8 cellular contexts compared by ENCODE assay signal in the genomic region with DNA sequence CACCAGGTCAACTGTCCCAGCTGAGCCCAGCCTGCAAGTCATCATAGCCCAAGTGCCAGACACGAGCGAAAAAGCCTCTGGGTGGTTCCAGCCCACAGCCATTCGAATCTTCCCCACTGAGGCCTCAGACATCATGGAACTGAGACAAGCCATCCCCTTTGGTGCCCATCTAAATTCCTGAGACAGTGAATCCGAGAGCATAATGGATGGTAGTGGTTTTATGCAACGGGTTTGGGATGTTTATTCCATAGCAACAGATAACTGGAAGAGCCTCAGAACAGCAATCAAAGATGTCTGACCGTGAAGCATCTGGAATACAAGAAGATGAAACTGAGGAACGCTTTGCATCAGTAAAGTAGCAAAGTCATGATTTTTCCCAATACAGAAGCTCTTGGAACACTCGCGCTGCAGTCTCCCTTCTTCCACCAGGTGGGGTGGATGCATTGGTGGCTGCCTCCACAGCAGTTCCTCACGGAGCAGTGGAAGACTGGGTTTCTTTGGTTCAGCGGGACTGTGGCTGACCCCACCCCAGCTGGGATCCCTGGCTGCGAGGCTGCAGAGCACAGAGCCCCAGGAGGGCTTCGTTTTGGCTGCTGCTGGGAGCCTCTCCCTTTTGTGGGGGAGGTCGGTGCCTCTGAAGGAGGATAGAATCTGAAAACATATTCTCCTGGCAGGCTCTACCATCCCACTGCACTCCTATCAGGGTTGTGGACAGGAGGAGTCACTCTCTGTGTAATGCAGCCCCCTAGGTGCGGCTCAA. TPM values are rescaled to one million over a fixed set of nuclear protein-coding genes. Genes with fewer than 3 reads are reported as not detected.
DNase-seq lines count a peak whose midpoint lies in the region; ATAC-seq and TF ChIP-seq lines count a peak whose summit lies in the region.

No MANE protein-coding gene starts in this region.

- TF ChIP-seq EP300 in neural cell (conservative IDR thresholded peaks at IDR 0.05; ENCODE audit: poor library complexity, severe bottlenecking): no peak

- 30 to 39% methylated on average over 12 to 13 of the region's 15 CpGs for WGBS in thyroid gland, 2 donors

- no peak overlapping the region for H3K9ac ChIP-seq in neural cell (ENCODE audit: low read length)

- TF ChIP-seq POLR2A in thyroid gland (IDR thresholded peaks at IDR 0.05): no peak

- no peaks in the 10 kb centered on the region for H3K27me3 ChIP-seq in neural cell (ENCODE audit: insufficient read depth, low read depth, low read length)
- no peaks in the 10 kb centered on the region for H3K27me3 ChIP-seq in thyroid gland

- TF ChIP-seq CTCF in neural cell (IDR thresholded peaks at IDR 0.05; ENCODE audit: poor library complexity, severe bottlenecking) (peak; percentile 63), thyroid gland (IDR thresholded peaks at IDR 0.05) (peak; percentile 53 to 85 (median 75))

- no peaks in the 10 kb centered on the region for H3F3A ChIP-seq in neural cell (ENCODE audit: insufficient read depth, low read length, poor library complexity, severe bottlenecking)

- H3K4me3 ChIP-seq in neural cell (ENCODE audit: low read length): no peak overlapping the region
- peak overlapping the region in 1 of 3 donors; percentile 6 for H3K4me3 ChIP-seq in thyroid gland (replicated peaks in 1 of 3)

- no peak overlapping the region for H3K4me2 ChIP-seq in neural cell (ENCODE audit: low read length)

- no peaks in the 10 kb centered on the region for H3K9me2 ChIP-seq in neural cell (ENCODE audit: insufficient read depth, low read length)

- H3K79me2 ChIP-seq in neural cell (replicated peaks; ENCODE audit: insufficient read depth, low read length): no peaks in the 10 kb centered on the region

- peak; percentile 64 for TF ChIP-seq RAD21 in neural cell (conservative IDR thresholded peaks at IDR 0.05)

- no peak overlapping the region for H3K27ac ChIP-seq in neural cell (ENCODE audit: low read length)
- H3K27ac ChIP-seq in thyroid gland: no peak overlapping the region

- peak; percentile 89 for DNase-seq in Ammon's horn (ENCODE audit: low spot score)
- peak; percentile 80 for DNase-seq in NCI-H82 (lab: John Stamatoyannopoulos, UW)
- peak; percentile 56 for DNase-seq in activated T-cell treated with anti-CD3 and anti-CD28 coated beads, Interleukin-2, amount 50 U/mL, for 1 hour
- peak; percentile 69 for DNase-seq in fibroblast of gingiva (ENCODE audit: low read depth)
- peak; percentile 73 to 77 for DNase-seq in thyroid gland
- DNase-seq in NCI-H187 treated with DMSO at 0.1 percent for 48 hours (lab: John Stamatoyannopoulos, UW): no peak

- H3K4me1 ChIP-seq in thyroid gland: peaks cover 3 to 5% of the 10 kb centered on the region in 2 donors

- H3K36me3 ChIP-seq in neural cell (ENCODE audit: insufficient read depth, low read length): no peaks in the 10 kb centered on the region
- H3K36me3 ChIP-seq in thyroid gland: no peaks in the 10 kb centered on the region

- ATAC-seq in GM21447 (IDR thresholded peaks at IDR 0.05; ENCODE audit: unreplicated experiment): peak; percentile 67

- no peak overlapping the region for H2AFZ ChIP-seq in neural cell (ENCODE audit: low read depth, low read length)

- no peaks in the 10 kb centered on the region for H3K9me3 ChIP-seq in neural cell (ENCODE audit: low read length)
- H3K9me3 ChIP-seq in thyroid gland: no peaks in the 10 kb centered on the region

- H4K20me1 ChIP-seq in neural cell (ENCODE audit: insufficient read depth): no peaks in the 10 kb centered on the region

- intact Hi-C loops in thyroid gland (cut with DNase I): loop anchor here (10.0 kb wide), 2 partner anchors 220 to 340 kb away; no protein-coding TSS in a partner anchor

TF ChIP-seq in neural cell, 6 proteins besides CTCF, POLR2A, EP300 and RAD21:
- TF ChIP-seq, protein P1, sequence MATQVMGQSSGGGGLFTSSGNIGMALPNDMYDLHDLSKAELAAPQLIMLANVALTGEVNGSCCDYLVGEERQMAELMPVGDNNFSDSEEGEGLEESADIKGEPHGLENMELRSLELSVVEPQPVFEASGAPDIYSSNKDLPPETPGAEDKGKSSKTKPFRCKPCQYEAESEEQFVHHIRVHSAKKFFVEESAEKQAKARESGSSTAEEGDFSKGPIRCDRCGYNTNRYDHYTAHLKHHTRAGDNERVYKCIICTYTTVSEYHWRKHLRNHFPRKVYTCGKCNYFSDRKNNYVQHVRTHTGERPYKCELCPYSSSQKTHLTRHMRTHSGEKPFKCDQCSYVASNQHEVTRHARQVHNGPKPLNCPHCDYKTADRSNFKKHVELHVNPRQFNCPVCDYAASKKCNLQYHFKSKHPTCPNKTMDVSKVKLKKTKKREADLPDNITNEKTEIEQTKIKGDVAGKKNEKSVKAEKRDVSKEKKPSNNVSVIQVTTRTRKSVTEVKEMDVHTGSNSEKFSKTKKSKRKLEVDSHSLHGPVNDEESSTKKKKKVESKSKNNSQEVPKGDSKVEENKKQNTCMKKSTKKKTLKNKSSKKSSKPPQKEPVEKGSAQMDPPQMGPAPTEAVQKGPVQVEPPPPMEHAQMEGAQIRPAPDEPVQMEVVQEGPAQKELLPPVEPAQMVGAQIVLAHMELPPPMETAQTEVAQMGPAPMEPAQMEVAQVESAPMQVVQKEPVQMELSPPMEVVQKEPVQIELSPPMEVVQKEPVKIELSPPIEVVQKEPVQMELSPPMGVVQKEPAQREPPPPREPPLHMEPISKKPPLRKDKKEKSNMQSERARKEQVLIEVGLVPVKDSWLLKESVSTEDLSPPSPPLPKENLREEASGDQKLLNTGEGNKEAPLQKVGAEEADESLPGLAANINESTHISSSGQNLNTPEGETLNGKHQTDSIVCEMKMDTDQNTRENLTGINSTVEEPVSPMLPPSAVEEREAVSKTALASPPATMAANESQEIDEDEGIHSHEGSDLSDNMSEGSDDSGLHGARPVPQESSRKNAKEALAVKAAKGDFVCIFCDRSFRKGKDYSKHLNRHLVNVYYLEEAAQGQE (IDR thresholded peaks at IDR 0.05; ENCODE audit: borderline replicate concordance): no peak
- TF ChIP-seq SMC3 (conservative IDR thresholded peaks at IDR 0.05; ENCODE audit: poor library complexity): peak; percentile 69

RNA-seq across cellular contexts. Expression of gene PDE8A, which starts 26.4 kb away (rescaled TPM):
- 13.2 and 17.6 TPM in 2 replicates for polyA plus RNA-seq in neural cell
- 13.6 and 14.9 TPM in 2 replicates for polyA minus RNA-seq in neural cell
- 10 to 100 TPM; 31.6 to 52.1 (median 35.2) TPM for total RNA-seq in thyroid gland
